17 cellular contexts compared by ENCODE assay signal in genomic region chr10:30987463-30987862, GRCh38.
"Had no signal": no experiment of that assay in that cellular context is flagged by ENCODE, and none has a peak within 500 bp of the region (broad histone marks: within the 10 kb centered on the region; RNA-seq: fewer than 3 reads in every experiment).

No MANE protein-coding gene starts in this region.

- DNase-seq: colonic mucosa; dermis blood vessel endothelial cell; immature natural killer cell; kidney; left cardiac atrium; naive thymus-derived CD4-positive, alpha-beta T cell; nephron progenitor cell; posterior cingulate gyrus; right cardiac atrium; small intestine; stimulated activated CD4-positive, alpha-beta T cell treated with anti-CD3 and anti-CD28 coated beads, Interleukin-12 subunit alpha, Interleukin-12 subunit beta, amount 100 ng/mL, for 4 hours; stimulated activated naive CD4-positive, alpha-beta T cell; thyroid gland; uterus had no signal

- ATAC-seq: naive thymus-derived CD4-positive, alpha-beta T cell had no signal

- H3K27ac ChIP-seq: colonic mucosa, suprapubic skin, thyroid gland, uterus had no signal

- H3K27me3 ChIP-seq: colonic mucosa, neutrophil, suprapubic skin, thyroid gland, uterus had no signal

- H3K4me1 ChIP-seq: colonic mucosa, uterus had no signal

- H3K27ac Mint-ChIP-seq: immature natural killer cell; naive thymus-derived CD4-positive, alpha-beta T cell; nephron progenitor cell; type B pancreatic cell had no signal

- H3K4me3 ChIP-seq: colonic mucosa, suprapubic skin, thyroid gland, uterus had no signal

- H3K36me3 Mint-ChIP-seq: type B pancreatic cell had no signal

- H3K4me1 Mint-ChIP-seq: nephron progenitor cell had no signal

- H3K9me3 ChIP-seq: colonic mucosa, neutrophil, suprapubic skin, thyroid gland, uterus had no signal

- H3K4me3 Mint-ChIP-seq: immature natural killer cell; naive thymus-derived CD4-positive, alpha-beta T cell; nephron progenitor cell; type B pancreatic cell had no signal

- H3K9me3 Mint-ChIP-seq: type B pancreatic cell had no signal

- H3K27me3 Mint-ChIP-seq: naive thymus-derived CD4-positive, alpha-beta T cell; type B pancreatic cell had no signal

- H3K36me3 ChIP-seq: colonic mucosa, neutrophil, suprapubic skin, thyroid gland, uterus had no signal
